Comparison of ENCODE assay signal across 8 cellular contexts in the genomic region with DNA sequence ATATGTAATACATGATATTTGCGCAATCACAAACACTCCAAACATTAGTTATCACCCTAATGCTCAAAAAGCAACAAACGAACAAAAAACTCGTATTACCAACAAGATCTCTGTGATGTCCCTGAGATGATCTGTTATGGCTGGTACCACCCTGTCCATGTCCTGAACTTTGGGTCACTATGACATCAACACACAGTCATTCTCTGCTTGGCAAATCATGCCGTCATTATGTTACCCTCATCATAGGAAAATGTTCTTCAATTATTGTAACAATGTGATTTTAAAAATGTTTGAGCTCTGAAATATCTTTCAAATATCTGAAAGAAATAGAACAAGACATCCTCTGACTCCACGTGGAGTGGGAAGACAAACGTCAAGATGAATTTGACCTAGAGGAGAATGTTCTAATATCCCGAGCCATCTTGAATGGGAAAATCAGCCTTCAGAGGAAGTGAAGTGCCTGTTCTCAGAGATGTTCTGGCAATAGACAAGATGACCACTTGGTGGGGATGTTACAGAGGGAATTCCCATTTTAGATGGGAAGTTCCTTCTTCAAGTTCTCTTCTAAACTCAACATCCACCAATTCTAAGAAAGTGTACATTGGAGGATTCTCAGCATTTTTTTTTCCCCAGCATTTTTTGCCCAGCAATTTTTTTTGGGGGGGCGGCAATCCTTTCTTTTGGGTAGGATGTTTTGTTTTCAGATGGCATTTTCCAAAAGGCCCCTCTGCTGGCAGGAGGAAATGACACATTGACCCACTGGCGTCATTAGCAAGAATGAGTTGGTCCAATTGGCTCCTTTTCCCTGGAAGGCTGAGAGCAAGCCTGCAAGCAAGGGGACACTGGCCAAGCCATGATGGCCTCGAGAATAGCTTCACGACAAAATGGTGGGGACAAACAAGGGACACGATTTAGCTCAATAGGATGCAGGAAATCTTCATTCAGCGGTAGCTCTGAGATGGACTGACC. TPM values are rescaled to one million over a fixed set of nuclear protein-coding genes. Genes with fewer than 3 reads are reported as not detected.
DNase-seq lines count a peak whose midpoint lies in the region; ATAC-seq and TF ChIP-seq lines count a peak whose summit lies in the region.

No MANE protein-coding gene starts in this region.

- no TSS peak for BruUV-seq in Caco-2 (replicated peaks; lab: Mats Ljungman, UMichigan)

- POLR2A ChIA-PET in Caco-2 (lab: Charles Lee), result no interaction called here

- 58 to 65% (median 60%) methylated on average over 13 of the region's 13 CpGs for WGBS in ovary, 3 donors

- no peaks in the 10 kb centered on the region for H3K9me3 ChIP-seq in Caco-2
- H3K9me3 ChIP-seq in ovary, result no peaks in the 10 kb centered on the region

- TF ChIP-seq CTCF in Caco-2 (IDR thresholded peaks at IDR 0.05; ENCODE audit: insufficient read depth in 1 of 2, low read depth in 1 of 2, low read length in 1 of 2, severe bottlenecking in 1 of 2, unreplicated experiment in 1 of 2) (peak; percentile 80 to 87), ovary (IDR thresholded peaks at IDR 0.05) (no peak)

- no peak overlapping the region for H3K4me3 Mint-ChIP-seq in Caco-2 (ENCODE audit: unreplicated experiment)
- H3K4me3 Mint-ChIP-seq in stimulated activated naive B cell treated with anti-CD40 and anti-IgM and Interleukin-4, amounts not matched to agents 10 μg/mL and 1 μg/mL and 100 μg/mL, for 72 hours, result no peak overlapping the region
- H3K4me3 Mint-ChIP-seq in stimulated activated memory B cell treated with anti-CD40 and anti-IgM and Interleukin-4, amounts not matched to agents 10 μg/mL and 1 μg/mL and 100 μg/mL, for 72 hours, result no peak overlapping the region

- no peaks in the 10 kb centered on the region for H3K27me3 Mint-ChIP-seq in Caco-2 (ENCODE audit: insufficient read depth, unreplicated experiment)
- peaks cover 32 to 34% of the 10 kb centered on the region in 2 donors for H3K27me3 Mint-ChIP-seq in stimulated activated naive B cell treated with anti-CD40 and anti-IgM and Interleukin-4, amounts not matched to agents 10 μg/mL and 1 μg/mL and 100 μg/mL, for 72 hours
- peaks cover 30% of the 10 kb centered on the region for H3K27me3 Mint-ChIP-seq in stimulated activated memory B cell treated with anti-CD40 and anti-IgM and Interleukin-4, amounts not matched to agents 10 μg/mL and 1 μg/mL and 100 μg/mL, for 72 hours

- ATAC-seq in stimulated activated naive B cell treated with anti-CD40 and anti-IgM and Interleukin-4, amounts not matched to agents 10 μg/mL and 1 μg/mL and 100 μg/mL, for 72 hours (replicated peaks), result no peak
- no peak for ATAC-seq in stimulated activated memory B cell treated with anti-CD40 and anti-IgM and Interleukin-4, amounts not matched to agents 10 μg/mL and 1 μg/mL and 100 μg/mL, for 72 hours
- no peak for ATAC-seq in GM18519 (IDR thresholded peaks at IDR 0.05; ENCODE audit: low FRiP score, unreplicated experiment)

- H3K4me1 ChIP-seq in Caco-2 (peaks cover 24% of the 10 kb centered on the region), ovary (ENCODE audit: insufficient read depth) (no peaks in the 10 kb centered on the region)

- H3K36me3 ChIP-seq in Caco-2 (ENCODE audit: control insufficient read depth, insufficient read depth, low read length) (no peaks in the 10 kb centered on the region), ovary (no peaks in the 10 kb centered on the region)

- no peak overlapping the region for H3K27ac Mint-ChIP-seq in Caco-2 (ENCODE audit: unreplicated experiment)
- no peak overlapping the region for H3K27ac Mint-ChIP-seq in stimulated activated naive B cell treated with anti-CD40 and anti-IgM and Interleukin-4, amounts not matched to agents 10 μg/mL and 1 μg/mL and 100 μg/mL, for 72 hours
- H3K27ac Mint-ChIP-seq in stimulated activated memory B cell treated with anti-CD40 and anti-IgM and Interleukin-4, amounts not matched to agents 10 μg/mL and 1 μg/mL and 100 μg/mL, for 72 hours, result no peak overlapping the region

- no peaks in the 10 kb centered on the region for H3K9me3 Mint-ChIP-seq in Caco-2 (ENCODE audit: unreplicated experiment)
- H3K9me3 Mint-ChIP-seq in stimulated activated naive B cell treated with anti-CD40 and anti-IgM and Interleukin-4, amounts not matched to agents 10 μg/mL and 1 μg/mL and 100 μg/mL, for 72 hours, result no peaks in the 10 kb centered on the region
- no peaks in the 10 kb centered on the region for H3K9me3 Mint-ChIP-seq in stimulated activated memory B cell treated with anti-CD40 and anti-IgM and Interleukin-4, amounts not matched to agents 10 μg/mL and 1 μg/mL and 100 μg/mL, for 72 hours

- intact Hi-C loops in Caco-2 (cut with micrococcal nuclease; ENCODE audit: unreplicated experiment) (loop anchor here (1.0 kb wide), 3 partner anchors 31 to 199 kb away; no protein-coding TSS in a partner anchor), ovary (cut with DNase I) (no loop called here)

- no peak overlapping the region for H3K4me3 ChIP-seq in Caco-2 (ENCODE audit: low read depth, low read length)
- no peak overlapping the region for H3K4me3 ChIP-seq in ovary

- H3K27me3 ChIP-seq in Caco-2 (replicated peaks; ENCODE audit: control insufficient read depth, insufficient read depth, low read length), result no peaks in the 10 kb centered on the region
- no peaks in the 10 kb centered on the region for H3K27me3 ChIP-seq in ovary

- no peak for TF ChIP-seq POLR2A in ovary (IDR thresholded peaks at IDR 0.05)

- peak in 1 of 2 experiments; percentile 70 for DNase-seq in Caco-2
- DNase-seq in HPDE6-E6E7 (ENCODE audit: extremely low spot score), result peak; percentile 72
- peak; percentile 23 for DNase-seq in SHP77 treated with DMSO at 0.1 percent for 48 hours (lab: John Stamatoyannopoulos, UW)
- DNase-seq in hepatic stellate cell (ENCODE audit: low spot score), result peak; percentile 50
- DNase-seq in stimulated activated naive B cell treated with anti-CD40 and anti-IgM and Interleukin-4, amounts not matched to agents 10 μg/mL and 1 μg/mL and 100 μg/mL, for 72 hours, result no peak
- DNase-seq in ovary, result no peak

- H3K27ac ChIP-seq in ovary, result no peak overlapping the region

- no peak for TF ChIP-seq EP300 in ovary (IDR thresholded peaks at IDR 0.05)

- H3K4me1 Mint-ChIP-seq in Caco-2 (ENCODE audit: low read depth, unreplicated experiment), result peaks cover 32% of the 10 kb centered on the region
- H3K4me1 Mint-ChIP-seq in stimulated activated naive B cell treated with anti-CD40 and anti-IgM and Interleukin-4, amounts not matched to agents 10 μg/mL and 1 μg/mL and 100 μg/mL, for 72 hours, result no peaks in the 10 kb centered on the region
- no peaks in the 10 kb centered on the region for H3K4me1 Mint-ChIP-seq in stimulated activated memory B cell treated with anti-CD40 and anti-IgM and Interleukin-4, amounts not matched to agents 10 μg/mL and 1 μg/mL and 100 μg/mL, for 72 hours

- CTCF ChIA-PET in Caco-2 (lab: Charles Lee), result interaction anchor here (0.6 to 5.3 kb wide), 6 partner anchors 12 to 199 kb away, joined by 3 to 42 read pairs (median 3); no protein-coding TSS in a partner anchor

- no peaks in the 10 kb centered on the region for H3K36me3 Mint-ChIP-seq in Caco-2 (ENCODE audit: insufficient read depth, unreplicated experiment)
- no peaks in the 10 kb centered on the region for H3K36me3 Mint-ChIP-seq in stimulated activated naive B cell treated with anti-CD40 and anti-IgM and Interleukin-4, amounts not matched to agents 10 μg/mL and 1 μg/mL and 100 μg/mL, for 72 hours
- H3K36me3 Mint-ChIP-seq in stimulated activated memory B cell treated with anti-CD40 and anti-IgM and Interleukin-4, amounts not matched to agents 10 μg/mL and 1 μg/mL and 100 μg/mL, for 72 hours, result no peaks in the 10 kb centered on the region

RNA-seq across cellular contexts. Expression of a gene that starts 3.7 kb away (rescaled TPM):
- 5.1 and 5.2 TPM in 2 replicates for total RNA-seq in Caco-2 (2022)
- 1 to 10 TPM in 2 of 7 donors, under 1 TPM in 1, not detected in 4; 0.59 to 4.5 (median 1.9) TPM for total RNA-seq in ovary
- polyA plus RNA-seq in ovary, result under 1 TPM; 0.12 to 0.20 TPM

RNA-seq across cellular contexts. Expression of a gene that starts 20.1 kb away (rescaled TPM):
- total RNA-seq in Caco-2 (2022), result 5.3 and 7.5 TPM in 2 replicates
- total RNA-seq in ovary, result 1 to 10 TPM in 1 of 7 donors, under 1 TPM in 6; 0.13 to 2.3 (median 0.67) TPM
- polyA plus RNA-seq in ovary, result under 1 TPM; 0.15 to 0.88 TPM

Comparison
In these comparisons a context has a peak if more than half of its experiments do, and no peak if none do; other contexts are left out.
1. DNase-seq: peak in HPDE6-E6E7 (single experiment), SHP77 treated with DMSO at 0.1 percent for 48 hours (single experiment) and hepatic stellate cell (single experiment); none in stimulated activated naive B cell treated with anti-CD40 and anti-IgM and Interleukin-4, amounts not matched to agents 10 μg/mL and 1 μg/mL and 100 μg/mL, for 72 hours (single experiment) and ovary (0 of 5).
2. CTCF ChIP-seq: peak in Caco-2 (2 of 2); none in ovary (0 of 3).